7 cellular contexts compared by ENCODE assay signal in the genomic region with DNA sequence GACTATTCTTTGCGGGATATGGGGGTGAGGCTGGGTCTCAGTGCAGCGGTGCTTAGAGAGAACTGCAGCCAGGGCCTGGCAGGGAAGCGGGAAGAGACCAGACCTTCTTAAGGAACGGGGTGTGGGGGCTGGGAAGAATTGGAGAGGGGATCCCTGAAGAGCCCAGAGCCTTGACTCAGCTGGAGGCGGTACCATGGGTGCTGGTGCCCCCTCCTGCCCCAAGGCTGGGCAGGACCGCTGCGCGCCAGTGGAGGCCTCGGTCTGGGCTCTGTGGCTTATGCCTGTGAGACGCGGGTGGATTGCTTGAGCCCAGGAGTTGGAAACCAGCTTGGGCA. TPM values are rescaled to one million over a fixed set of nuclear protein-coding genes. Genes with fewer than 3 reads are reported as not detected.
DNase-seq lines count a peak whose midpoint lies in the region; ATAC-seq and TF ChIP-seq lines count a peak whose summit lies in the region.
"Had no signal": no experiment of that assay in that cellular context is flagged by ENCODE, and none has a peak within 500 bp of the region (broad histone marks: within the 10 kb centered on the region; RNA-seq: fewer than 3 reads in every experiment).

No MANE protein-coding gene starts in this region.

- H3K9me3 ChIP-seq in CD4-positive, alpha-beta T cell (ENCODE audit: control insufficient read depth, low read length), result no peaks in the 10 kb centered on the region
- H3K9me3 ChIP-seq in aorta (ENCODE audit: control insufficient read depth, low read length), result no peaks in the 10 kb centered on the region
- H3K9me3 ChIP-seq: SJSA1 had no signal

- H3K27me3 ChIP-seq in CD4-positive, alpha-beta T cell (ENCODE audit: control insufficient read depth, insufficient read depth, low read length), result no peaks in the 10 kb centered on the region
- peaks cover 0 to 4% of the 10 kb centered on the region in 2 donors for H3K27me3 ChIP-seq in aorta (ENCODE audit: control insufficient read depth in 1 of 2, insufficient read depth in 2 of 2, low read length in 1 of 2)
- H3K27me3 ChIP-seq: SJSA1 had no signal

- H3K36me3 Mint-ChIP-seq in CD4-positive, alpha-beta T cell (ENCODE audit: low read depth), result peaks cover 23% of the 10 kb centered on the region
- H3K36me3 Mint-ChIP-seq in activated CD4-positive, alpha-beta memory T cell treated with anti-CD3 and anti-CD28 coated beads for 36 hours, result peaks cover 24% of the 10 kb centered on the region
- peaks cover 4% of the 10 kb centered on the region for H3K36me3 Mint-ChIP-seq in memory B cell

- WGBS in aorta, 2 donors, result 83 to 85% methylated on average over 11 of the region's 11 CpGs

- H3K27ac Mint-ChIP-seq in CD4-positive, alpha-beta T cell, result peak overlapping the region; percentile 97
- H3K27ac Mint-ChIP-seq in activated CD4-positive, alpha-beta memory T cell treated with anti-CD3 and anti-CD28 coated beads for 36 hours, result peak overlapping the region; percentile 100
- H3K27ac Mint-ChIP-seq in memory B cell, result peak overlapping the region; percentile 100

- H3K9me3 Mint-ChIP-seq in CD4-positive, alpha-beta T cell, result no peaks in the 10 kb centered on the region
- no peaks in the 10 kb centered on the region for H3K9me3 Mint-ChIP-seq in activated CD4-positive, alpha-beta memory T cell treated with anti-CD3 and anti-CD28 coated beads for 36 hours
- no peaks in the 10 kb centered on the region for H3K9me3 Mint-ChIP-seq in memory B cell

- no peak for TF ChIP-seq CTCF in CD4-positive, alpha-beta T cell (IDR thresholded peaks at IDR 0.05)

- no peak for ATAC-seq in CD4-positive, alpha-beta T cell (ENCODE audit: poor library complexity)
- no peak for ATAC-seq in memory B cell (ENCODE audit: low read depth)
- no peak for ATAC-seq in HG02884 (IDR thresholded peaks at IDR 0.05; ENCODE audit: unreplicated experiment)
- no peak for ATAC-seq in aorta (ENCODE audit: low FRiP score)

- no peak overlapping the region for H3K4me3 ChIP-seq in aorta (ENCODE audit: low read length in 2 of 2)
- H3K4me3 ChIP-seq: SJSA1 had no signal

- intact Hi-C loops in CD4-positive, alpha-beta T cell (cut with DNase I, micrococcal nuclease), result loop anchor here (2.0 to 5.0 kb wide), 2 partner anchors 17 to 75 kb away; partner anchors contain the start of gene TPI1 (in 1 of the 2)
- intact Hi-C loops in activated CD4-positive, alpha-beta memory T cell treated with anti-CD3 and anti-CD28 coated beads for 36 hours (cut with micrococcal nuclease), result no loop called here
- intact Hi-C loops in aorta (cut with DNase I), result loop anchor here in 1 of 2 donors (5.0 kb wide), 1 partner anchor 75 kb away; the partner anchor contains the start of gene TPI1

- POLR2A ChIA-PET in CD4-positive, alpha-beta T cell (lab: Charles Lee), result interaction anchor here (0.6 to 11.6 kb wide), 7 partner anchors 10 to 90 kb away, joined by 3 to 963 read pairs (median 39); partner anchors contain the start of genes CDCA3, EMG1, ENO2 and PHB2
- POLR2A ChIA-PET in activated CD4-positive, alpha-beta memory T cell treated with anti-CD3 and anti-CD28 coated beads for 36 hours (lab: Charles Lee), result interaction anchor here (2.4 to 11.8 kb wide), 4 partner anchors 10 to 90 kb away, joined by 14 to 507 read pairs (median 29); partner anchors contain the start of genes CDCA3 and USP5

- CTCF ChIA-PET in CD4-positive, alpha-beta T cell (lab: Charles Lee), result interaction anchor here (3.6 to 10.8 kb wide), 2 partner anchors 18 to 73 kb away, joined by 25 to 324 read pairs; no protein-coding TSS in a partner anchor
- CTCF ChIA-PET in activated CD4-positive, alpha-beta memory T cell treated with anti-CD3 and anti-CD28 coated beads for 36 hours (lab: Charles Lee), result interaction anchor here (0.9 to 15.9 kb wide), 2 partner anchors 17 to 18 kb away, joined by 5 to 586 read pairs; no protein-coding TSS in a partner anchor

- H3K27me3 Mint-ChIP-seq in CD4-positive, alpha-beta T cell, result no peaks in the 10 kb centered on the region
- H3K27me3 Mint-ChIP-seq in activated CD4-positive, alpha-beta memory T cell treated with anti-CD3 and anti-CD28 coated beads for 36 hours, result peaks cover 6% of the 10 kb centered on the region
- no peaks in the 10 kb centered on the region for H3K27me3 Mint-ChIP-seq in memory B cell

- H3K4me1 Mint-ChIP-seq in CD4-positive, alpha-beta T cell (ENCODE audit: low read depth), result peaks cover 60% of the 10 kb centered on the region
- peaks cover 39% of the 10 kb centered on the region for H3K4me1 Mint-ChIP-seq in activated CD4-positive, alpha-beta memory T cell treated with anti-CD3 and anti-CD28 coated beads for 36 hours (ENCODE audit: low read depth)
- H3K4me1 Mint-ChIP-seq in memory B cell, result peaks cover 32% of the 10 kb centered on the region

- no peak for DNase-seq in CD4-positive, alpha-beta T cell
- DNase-seq in activated CD4-positive, alpha-beta memory T cell treated with anti-CD3 and anti-CD28 coated beads for 36 hours, result no peak
- DNase-seq in memory B cell (ENCODE audit: low spot score in 2 of 2) (no peak), hepatic stellate cell (ENCODE audit: low spot score) (no peak), aorta (no peak)

- H3K4me1 ChIP-seq in aorta (ENCODE audit: control insufficient read depth in 1 of 2, insufficient read depth in 2 of 2, low read length in 2 of 2), result no peaks in the 10 kb centered on the region

- H3K27ac ChIP-seq in CD4-positive, alpha-beta T cell (ENCODE audit: low read depth, low read length), result peak overlapping the region; percentile 1
- H3K27ac ChIP-seq in aorta (ENCODE audit: low read depth in 1 of 2, low read length in 2 of 2), result no peak overlapping the region

- peak overlapping the region; percentile 23 for H3K4me3 Mint-ChIP-seq in CD4-positive, alpha-beta T cell
- H3K4me3 Mint-ChIP-seq in activated CD4-positive, alpha-beta memory T cell treated with anti-CD3 and anti-CD28 coated beads for 36 hours, result no peak overlapping the region
- H3K4me3 Mint-ChIP-seq in memory B cell, result no peak overlapping the region

- peaks cover 0 to 3% of the 10 kb centered on the region in 2 donors for H3K36me3 ChIP-seq in aorta (ENCODE audit: control insufficient read depth in 1 of 2, insufficient read depth in 2 of 2, low read length in 1 of 2)

RNA-seq across cellular contexts. Expression of gene RNU7-1, which starts 1.3 kb away (rescaled TPM):
- not detected for total RNA-seq in CD4-positive, alpha-beta T cell
- not detected for total RNA-seq in activated CD4-positive, alpha-beta memory T cell treated with anti-CD3 and anti-CD28 coated beads for 36 hours
- not detected for total RNA-seq in aorta
- not detected for polyA plus RNA-seq in aorta
- total RNA-seq: SJSA1 had no signal

RNA-seq across cellular contexts. Expression of gene C12orf57, which starts 1.5 kb away (rescaled TPM):
- 100 to 1,000 TPM; 305 to 311 TPM for total RNA-seq in CD4-positive, alpha-beta T cell
- 100 to 1,000 TPM; 257 to 272 TPM for total RNA-seq in activated CD4-positive, alpha-beta memory T cell treated with anti-CD3 and anti-CD28 coated beads for 36 hours
- 100 to 1,000 TPM; 197 to 233 TPM for total RNA-seq in aorta
- 1,000 to 10,000 TPM in 1 of 2 donors, 100 to 1,000 TPM in 1; 849 to 1,017 TPM for polyA plus RNA-seq in aorta

RNA-seq across cellular contexts. Expression of gene PTPN6, which starts 8.9 kb away (rescaled TPM):
- total RNA-seq in CD4-positive, alpha-beta T cell, result 10 to 100 TPM; 79.0 to 83.5 TPM
- 100 to 1,000 TPM; 321 to 324 TPM for total RNA-seq in activated CD4-positive, alpha-beta memory T cell treated with anti-CD3 and anti-CD28 coated beads for 36 hours
- total RNA-seq in aorta, result 10 to 100 TPM; 29.8 to 42.3 TPM
- 10 to 100 TPM; 10.1 to 25.7 TPM for polyA plus RNA-seq in aorta
- total RNA-seq: SJSA1 had no signal

RNA-seq across cellular contexts. Expression of gene ATN1, which starts 14.5 kb away (rescaled TPM):
- total RNA-seq in CD4-positive, alpha-beta T cell, result 10 to 100 TPM; 28.7 to 29.6 TPM
- total RNA-seq in activated CD4-positive, alpha-beta memory T cell treated with anti-CD3 and anti-CD28 coated beads for 36 hours, result 10 to 100 TPM; 34.8 to 37.8 TPM
- total RNA-seq in aorta, result 100 to 1,000 TPM; 138 to 146 TPM
- 100 to 1,000 TPM in 1 of 2 donors, 10 to 100 TPM in 1; 22.7 to 149 TPM for polyA plus RNA-seq in aorta

RNA-seq across cellular contexts. Expression of gene ENO2, which starts 27.9 kb away (rescaled TPM):
- total RNA-seq in CD4-positive, alpha-beta T cell, result 100 to 1,000 TPM in 1 of 2 experiments, 10 to 100 TPM in 1; 85.6 to 103 TPM
- total RNA-seq in activated CD4-positive, alpha-beta memory T cell treated with anti-CD3 and anti-CD28 coated beads for 36 hours, result 100 to 1,000 TPM; 185 to 193 TPM
- 10 to 100 TPM; 59.0 to 79.5 TPM for total RNA-seq in aorta
- 100 to 1,000 TPM in 1 of 2 donors, 10 to 100 TPM in 1; 14.7 to 116 TPM for polyA plus RNA-seq in aorta
